Comparison of ENCODE assay signal across 1 cellular context in the genomic region with DNA sequence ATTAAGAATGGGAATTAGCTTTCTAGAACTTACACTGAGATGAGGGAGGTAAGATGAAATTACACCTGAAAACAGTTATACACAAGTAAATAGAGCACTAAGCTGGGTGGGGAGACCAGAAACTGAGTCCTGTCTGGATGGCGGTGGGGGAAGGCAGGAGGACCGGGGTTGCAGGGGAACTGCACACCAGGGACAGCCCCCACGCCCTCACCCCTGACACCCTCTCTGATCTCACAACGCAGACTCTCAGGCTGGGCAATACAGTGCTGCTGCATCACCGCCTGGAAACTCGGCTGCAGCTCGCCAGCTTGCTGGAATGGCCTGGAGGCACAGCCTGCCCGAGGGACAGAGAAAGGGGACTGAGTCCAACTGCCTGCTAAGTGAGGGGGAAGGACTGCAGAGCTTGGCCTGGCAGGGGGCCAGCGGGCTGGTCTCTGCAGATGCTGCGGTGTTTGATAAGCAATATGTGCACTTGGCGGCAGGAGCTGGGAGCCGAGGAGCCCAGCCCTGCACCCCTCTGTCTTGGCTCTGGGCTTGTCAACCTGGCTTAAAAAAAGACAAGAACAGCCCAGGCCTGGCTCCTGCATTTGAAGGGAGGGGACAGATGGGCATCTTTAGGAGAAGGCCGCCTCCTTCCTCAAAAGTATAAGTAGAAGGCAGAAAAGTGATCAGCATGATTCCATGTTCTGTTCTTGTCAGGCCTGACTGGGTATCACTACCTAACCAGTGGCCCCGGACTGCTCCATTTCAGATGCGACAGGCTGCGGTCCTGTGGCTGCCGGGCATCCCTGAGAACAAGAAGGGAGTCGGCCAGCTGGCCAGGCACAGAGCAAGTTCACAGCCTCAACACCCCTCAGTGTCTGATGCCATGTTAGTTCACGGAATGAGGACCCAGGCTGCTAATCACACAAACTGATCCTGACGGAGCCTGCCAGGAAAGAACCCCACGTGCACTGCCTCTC.
TF ChIP-seq lines count a peak whose summit lies in the region.

No MANE protein-coding gene starts in this region.

TF ChIP-seq in K562, 482 proteins besides CTCF, POLR2A, EP300 and RAD21 (continued from another document and continues in another):
- TF ChIP-seq RREB1 (CRISPR knock-in tag; IDR thresholded peaks at IDR 0.05) (no peak), ZNF41 (CRISPR knock-in tag; conservative IDR thresholded peaks at IDR 0.05) (no peak), NFIX (CRISPR knock-in tag; IDR thresholded peaks at IDR 0.05; ENCODE audit: low read depth) (peak; percentile 74), ZNF316 (IDR thresholded peaks at IDR 0.05) (no peak), ETV1 (tag; conservative IDR thresholded peaks at IDR 0.05; ENCODE audit: low read depth) (no peak), HCFC1 (IDR thresholded peaks at IDR 0.05; ENCODE audit: low read depth, low read length) (no peak), CCAR2 (IDR thresholded peaks at IDR 0.05; ENCODE audit: low read depth, low read length) (no peak), ZBTB8A (IDR thresholded peaks at IDR 0.05; ENCODE audit: partially characterized antibody) (no peak), SMARCB1 (IDR thresholded peaks at IDR 0.05; ENCODE audit: insufficient read length, low read depth) (no peak), ZNF707 (CRISPR knock-in tag; conservative IDR thresholded peaks at IDR 0.05) (no peak), MEF2D (tag; conservative IDR thresholded peaks at IDR 0.05; ENCODE audit: low read depth) (no peak), JUND (IDR thresholded peaks at IDR 0.05; ENCODE audit: borderline replicate concordance, low read depth, low read length) (peak; percentile 43; the same call in 1 of the 2 replicates), JUND (tag; IDR thresholded peaks at IDR 0.05; ENCODE audit: borderline replicate concordance, low read depth, low read length) (peak; percentile 28; the same call in 1 of the 3 replicates), HDAC2 (IDR thresholded peaks at IDR 0.05) (0 out of 2 replicates have a peak, but pooled peaks have one; percentile 47), YY1 (IDR thresholded peaks at IDR 0.05; ENCODE audit: borderline replicate concordance in 1 of 3, control insufficient read depth in 1 of 3, extremely low read depth in 1 of 3, insufficient read depth in 3 of 3, insufficient read length in 1 of 3, insufficient replicate concordance in 2 of 3, low read depth in 1 of 3, low read length in 2 of 3) (no peak), POU5F1 (IDR thresholded peaks at IDR 0.05; ENCODE audit: borderline replicate concordance, low read depth, low read length, partially characterized antibody) (no peak), SMAD2 (IDR thresholded peaks at IDR 0.05; ENCODE audit: low read depth, low read length) (no peak), GATA2 (CRISPR knock-in tag; IDR thresholded peaks at IDR 0.05) (no peak; the same call in 1 of the 2 replicates), NKRF (IDR thresholded peaks at IDR 0.05; ENCODE audit: borderline replicate concordance) (no peak), STAT5B (CRISPR knock-in tag; IDR thresholded peaks at IDR 0.05) (no peak), ZBTB40 (IDR thresholded peaks at IDR 0.05) (no peak), ZBTB40 (CRISPR knock-in tag; IDR thresholded peaks at IDR 0.05) (no peak), MEF2A (IDR thresholded peaks at IDR 0.05; ENCODE audit: control insufficient read depth, low read depth, low read length) (no peak), GTF2A2 (tag; IDR thresholded peaks at IDR 0.05) (no peak), CBX8 (IDR thresholded peaks at IDR 0.05; ENCODE audit: borderline replicate concordance, extremely low read depth, low read depth, low read length, poor library complexity, severe bottlenecking) (no peak), ZNF165 (CRISPR knock-in tag; IDR thresholded peaks at IDR 0.05; ENCODE audit: borderline replicate concordance) (no peak)
- TF ChIP-seq, protein P1, sequence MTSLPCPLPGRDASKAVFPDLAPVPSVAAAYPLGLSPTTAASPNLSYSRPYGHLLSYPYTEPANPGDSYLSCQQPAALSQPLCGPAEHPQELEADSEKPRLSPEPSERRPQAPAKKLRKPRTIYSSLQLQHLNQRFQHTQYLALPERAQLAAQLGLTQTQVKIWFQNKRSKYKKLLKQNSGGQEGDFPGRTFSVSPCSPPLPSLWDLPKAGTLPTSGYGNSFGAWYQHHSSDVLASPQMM (CRISPR knock-in tag; IDR thresholded peaks at IDR 0.05): no peak
- TF ChIP-seq, protein P2, sequence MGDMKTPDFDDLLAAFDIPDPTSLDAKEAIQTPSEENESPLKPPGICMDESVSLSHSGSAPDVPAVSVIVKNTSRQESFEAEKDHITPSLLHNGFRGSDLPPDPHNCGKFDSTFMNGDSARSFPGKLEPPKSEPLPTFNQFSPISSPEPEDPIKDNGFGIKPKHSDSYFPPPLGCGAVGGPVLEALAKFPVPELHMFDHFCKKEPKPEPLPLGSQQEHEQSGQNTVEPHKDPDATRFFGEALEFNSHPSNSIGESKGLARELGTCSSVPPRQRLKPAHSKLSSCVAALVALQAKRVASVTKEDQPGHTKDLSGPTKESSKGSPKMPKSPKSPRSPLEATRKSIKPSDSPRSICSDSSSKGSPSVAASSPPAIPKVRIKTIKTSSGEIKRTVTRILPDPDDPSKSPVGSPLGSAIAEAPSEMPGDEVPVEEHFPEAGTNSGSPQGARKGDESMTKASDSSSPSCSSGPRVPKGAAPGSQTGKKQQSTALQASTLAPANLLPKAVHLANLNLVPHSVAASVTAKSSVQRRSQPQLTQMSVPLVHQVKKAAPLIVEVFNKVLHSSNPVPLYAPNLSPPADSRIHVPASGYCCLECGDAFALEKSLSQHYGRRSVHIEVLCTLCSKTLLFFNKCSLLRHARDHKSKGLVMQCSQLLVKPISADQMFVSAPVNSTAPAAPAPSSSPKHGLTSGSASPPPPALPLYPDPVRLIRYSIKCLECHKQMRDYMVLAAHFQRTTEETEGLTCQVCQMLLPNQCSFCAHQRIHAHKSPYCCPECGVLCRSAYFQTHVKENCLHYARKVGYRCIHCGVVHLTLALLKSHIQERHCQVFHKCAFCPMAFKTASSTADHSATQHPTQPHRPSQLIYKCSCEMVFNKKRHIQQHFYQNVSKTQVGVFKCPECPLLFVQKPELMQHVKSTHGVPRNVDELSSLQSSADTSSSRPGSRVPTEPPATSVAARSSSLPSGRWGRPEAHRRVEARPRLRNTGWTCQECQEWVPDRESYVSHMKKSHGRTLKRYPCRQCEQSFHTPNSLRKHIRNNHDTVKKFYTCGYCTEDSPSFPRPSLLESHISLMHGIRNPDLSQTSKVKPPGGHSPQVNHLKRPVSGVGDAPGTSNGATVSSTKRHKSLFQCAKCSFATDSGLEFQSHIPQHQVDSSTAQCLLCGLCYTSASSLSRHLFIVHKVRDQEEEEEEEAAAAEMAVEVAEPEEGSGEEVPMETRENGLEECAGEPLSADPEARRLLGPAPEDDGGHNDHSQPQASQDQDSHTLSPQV (IDR thresholded peaks at IDR 0.05): no peak
